Comparison of ENCODE assay signal across 1 cellular context in genomic region chr17:8675306-8675705, GRCh38.
TF ChIP-seq lines count a peak whose summit lies in the region.

No MANE protein-coding gene starts in this region.

TF ChIP-seq in WTC11, 78 proteins besides CTCF, POLR2A, EP300 and RAD21 (continued from another document):
- TF ChIP-seq ZNF281 (CRISPR knock-in tag; IDR thresholded peaks at IDR 0.05), result no peak
- TF ChIP-seq ZNF396 (CRISPR knock-in tag; IDR thresholded peaks at IDR 0.05; ENCODE audit: borderline replicate concordance), result no peak
- TF ChIP-seq ZNF232 (CRISPR knock-in tag; IDR thresholded peaks at IDR 0.05), result no peak
- TF ChIP-seq TEAD1 (CRISPR knock-in tag; IDR thresholded peaks at IDR 0.05), result no peak
- TF ChIP-seq ZNF121 (CRISPR knock-in tag; IDR thresholded peaks at IDR 0.05), result no peak
- no peak for TF ChIP-seq CBFB (CRISPR knock-in tag; IDR thresholded peaks at IDR 0.05; ENCODE audit: low read depth)
- TF ChIP-seq NFATC4 (CRISPR knock-in tag; IDR thresholded peaks at IDR 0.05), result no peak
- no peak for TF ChIP-seq MLX (CRISPR knock-in tag; IDR thresholded peaks at IDR 0.05)
- no peak for TF ChIP-seq JAZF1 (CRISPR knock-in tag; IDR thresholded peaks at IDR 0.05)
- no peak for TF ChIP-seq CREB1 (CRISPR knock-in tag; IDR thresholded peaks at IDR 0.05)
- TF ChIP-seq SOX15 (CRISPR knock-in tag; IDR thresholded peaks at IDR 0.05), result no peak
